Comparison of ENCODE assay signal across 13 cellular contexts in genomic region chr13:44448875-44449274, GRCh38.
DNase-seq lines count a peak whose midpoint lies in the region; ATAC-seq and TF ChIP-seq lines count a peak whose summit lies in the region.
"Had no signal": no experiment of that assay in that cellular context is flagged by ENCODE, and none has a peak within 500 bp of the region (broad histone marks: within the 10 kb centered on the region; RNA-seq: fewer than 3 reads in every experiment).

No MANE protein-coding gene starts in this region.

- TF ChIP-seq CTCF in right lobe of liver (IDR thresholded peaks at IDR 0.05) (no peak), gastrocnemius medialis (IDR thresholded peaks at IDR 0.05 in 4 of 5, conservative IDR thresholded peaks at IDR 0.05 in 1 of 5) (no peak), OCI-LY7 (conservative IDR thresholded peaks at IDR 0.05; ENCODE audit: low read length) (no peak), mucosa of descending colon (IDR thresholded peaks at IDR 0.05) (no peak)

- H3K79me2 ChIP-seq in OCI-LY7 (ENCODE audit: insufficient read depth, low read depth, low read length) = no peaks in the 10 kb centered on the region

- H3K9me3 ChIP-seq in right lobe of liver = no peaks in the 10 kb centered on the region
- H3K9me3 ChIP-seq in gastrocnemius medialis = no peaks in the 10 kb centered on the region
- H3K9me3 ChIP-seq in OCI-LY7 (ENCODE audit: low read length) = no peaks in the 10 kb centered on the region
- no peaks in the 10 kb centered on the region for H3K9me3 ChIP-seq in mucosa of descending colon
- H3K9me3 ChIP-seq: A549, BE2C had no signal

- peak in 1 of 4 donors; percentile 3 for ATAC-seq in right lobe of liver
- ATAC-seq in gastrocnemius medialis = no peak
- ATAC-seq in mucosa of descending colon = no peak
- ATAC-seq: A549, HCT116 had no signal

- CTCF ChIA-PET in OCI-LY7 (lab: Charles Lee; ENCODE audit: unreplicated experiment) = no interaction called here

- no peak for DNase-seq in caudate nucleus (lab: John Stamatoyannopoulos, UW)
- no peak for DNase-seq in right lobe of liver
- DNase-seq in gastrocnemius medialis = no peak
- DNase-seq in NCI-H1417 treated with DMSO at 0.1 percent for 48 hours (lab: John Stamatoyannopoulos, UW) = no peak
- DNase-seq in OCI-LY7 (ENCODE audit: low spot score) = no peak
- no peak for DNase-seq in mucosa of descending colon
- DNase-seq in activated CD4-positive, alpha-beta T cell treated with anti-CD3 and anti-CD28 coated beads, Interleukin-2, amount 50 U/mL, for 48 hours = no peak
- DNase-seq: BE2C; CD4-positive, alpha-beta memory T cell; GF-D8 had no signal

- in situ Hi-C loops in gastrocnemius medialis (cut with MboI; ENCODE audit: low sequenced_read_pairs in 4 of 4) = loop anchor here in 3 of 4 donors (25.0 kb wide), 2 partner anchors 262 to 537 kb away; no protein-coding TSS in a partner anchor

- H3K4me1 ChIP-seq in right lobe of liver = peaks cover 0 to 31% (median 12%) of the 10 kb centered on the region in 4 donors
- H3K4me1 ChIP-seq in gastrocnemius medialis = peaks cover 36 to 39% of the 10 kb centered on the region in 2 donors
- H3K4me1 ChIP-seq in OCI-LY7 (ENCODE audit: insufficient read depth, low read length, poor library complexity, severe bottlenecking) = no peaks in the 10 kb centered on the region
- H3K4me1 ChIP-seq in mucosa of descending colon (ENCODE audit: low read depth) = no peaks in the 10 kb centered on the region
- H3K4me1 ChIP-seq: BE2C had no signal

- H3K4me3 ChIP-seq in right lobe of liver (no peak overlapping the region), gastrocnemius medialis (no peak overlapping the region), OCI-LY7 (ENCODE audit: low read depth, low read length, poor library complexity, severe bottlenecking) (no peak overlapping the region), mucosa of descending colon (no peak overlapping the region)
- H3K4me3 ChIP-seq: A549 had no signal

- no peak overlapping the region for H3K4me2 ChIP-seq in OCI-LY7 (ENCODE audit: low read length)
- H3K4me2 ChIP-seq: A549 had no signal

- no TSS peak for BruUV-seq in OCI-LY7 (replicated peaks; lab: Mats Ljungman, UMichigan)

- POLR2A ChIA-PET in OCI-LY7 (lab: Charles Lee) = interaction anchor here (0.9 kb wide), 1 partner anchor 32 kb away, joined by 4 read pairs; no protein-coding TSS in a partner anchor

- WGBS in right lobe of liver (ENCODE audit: insufficient coverage, low coverage, low lambda C conversion rate, missing lambda C conversion rate) = 73% methylated on average over 2 of the region's 3 CpGs

- TF ChIP-seq POLR2A in right lobe of liver (IDR thresholded peaks at IDR 0.05) (no peak), gastrocnemius medialis (IDR thresholded peaks at IDR 0.05) (no peak)

- H3K27me3 ChIP-seq in right lobe of liver (no peaks in the 10 kb centered on the region), gastrocnemius medialis (no peaks in the 10 kb centered on the region)
- H3K27me3 ChIP-seq: BE2C had no signal

- intact Hi-C loops in right lobe of liver (cut with DNase I) (no loop called here), gastrocnemius medialis (cut with DNase I; ENCODE audit: low total_unique reads) (no loop called here), OCI-LY7 (cut with micrococcal nuclease; ENCODE audit: unreplicated experiment) (no loop called here), mucosa of descending colon (cut with DNase I, micrococcal nuclease) (loop anchor here in 1 of 2 donors (5.0 kb wide), 1 partner anchor 542 kb away; no protein-coding TSS in a partner anchor)

- no peak overlapping the region for H2AFZ ChIP-seq in OCI-LY7 (ENCODE audit: low read length)

- H3K27ac ChIP-seq in caudate nucleus (ENCODE audit: low read depth, low read length) (peak overlapping the region; percentile 52), right lobe of liver (peak overlapping the region in 2 of 3 donors; percentile 8 to 65), gastrocnemius medialis (peak overlapping the region; percentile 70 to 85 (median 79)), OCI-LY7 (ENCODE audit: low read depth, low read length, poor library complexity, severe bottlenecking) (no peak overlapping the region)
- H3K27ac ChIP-seq: A549, C4-2B had no signal

- no peaks in the 10 kb centered on the region for H4K20me1 ChIP-seq in OCI-LY7 (ENCODE audit: insufficient read depth, low read length)

- no peaks in the 10 kb centered on the region for H3K9me2 ChIP-seq in OCI-LY7 (ENCODE audit: insufficient read depth, low read length)

- H3K36me3 ChIP-seq in right lobe of liver = no peaks in the 10 kb centered on the region
- H3K36me3 ChIP-seq in gastrocnemius medialis = no peaks in the 10 kb centered on the region
- no peaks in the 10 kb centered on the region for H3K36me3 ChIP-seq in OCI-LY7 (ENCODE audit: insufficient read depth, low read length)
- H3K36me3 ChIP-seq in mucosa of descending colon (ENCODE audit: low read depth) = no peaks in the 10 kb centered on the region
- H3K36me3 ChIP-seq: BE2C had no signal
